Comparison of ENCODE assay signal across 22 cellular contexts in the genomic region with DNA sequence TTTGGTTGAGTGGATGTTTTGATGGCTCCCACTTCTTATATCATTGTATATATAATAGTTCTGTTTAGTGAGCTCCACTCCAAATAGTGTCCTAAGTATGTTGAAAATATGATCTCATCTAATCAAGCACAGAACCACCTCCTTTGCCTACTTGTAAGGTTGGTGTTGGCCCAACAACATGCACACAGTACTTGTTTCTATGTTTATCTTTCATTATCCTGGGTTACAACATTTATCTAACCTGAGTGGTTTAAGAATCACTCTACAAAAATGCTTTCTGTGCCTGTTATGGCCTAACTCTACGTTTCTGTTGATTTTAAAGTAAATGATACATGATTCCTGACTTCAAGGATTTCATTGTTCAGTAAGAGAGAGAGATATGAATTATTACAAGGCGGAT.
"Had no signal": no experiment of that assay in that cellular context is flagged by ENCODE, and none has a peak within 500 bp of the region (broad histone marks: within the 10 kb centered on the region; RNA-seq: fewer than 3 reads in every experiment).

No MANE protein-coding gene starts in this region.

- H3K27me3 ChIP-seq: cardiac muscle cell, esophagus muscularis mucosa, gastroesophageal sphincter, hepatocyte, right lobe of liver, transverse colon had no signal

- FAIRE-seq: keratinocyte had no signal

- DNase-seq: activated CD4-positive, alpha-beta T cell treated with anti-CD3 and anti-CD28 coated beads for 36 hours; activated CD4-positive, alpha-beta T cell treated with anti-CD3 and anti-CD28 coated beads, Interleukin-2, amount 50 U/mL, for 4 hours; activated CD4-positive, CD25-positive, alpha-beta regulatory T cell; activated CD8-positive, alpha-beta memory T cell treated with anti-CD3 and anti-CD28 coated beads for 24 hours; activated effector memory CD4-positive, alpha-beta T cell treated with Interleukin-2 at 50 U/mL for 16 hours; activated naive CD4-positive, alpha-beta T cell treated with anti-CD3 and anti-CD28 coated beads for 36 hours; activated naive CD8-positive, alpha-beta T cell treated with anti-CD3 and anti-CD28 coated beads for 36 hours; amniotic stem cell; left colon; midbrain; naive thymus-derived CD4-positive, alpha-beta T cell; occipital lobe; right lobe of liver; stimulated activated CD4-positive, alpha-beta T cell treated with anti-CD3 and anti-CD28 coated beads, Interleukin-2, amount 100 ng/mL, for 48 hours; stimulated activated naive CD4-positive, alpha-beta T cell treated with Interleukin-2 at 50 U/mL for 16 hours; transverse colon had no signal

- H3K36me3 ChIP-seq: cardiac muscle cell, esophagus muscularis mucosa, gastroesophageal sphincter, right lobe of liver, transverse colon had no signal

- H3K27ac ChIP-seq: cardiac muscle cell, esophagus muscularis mucosa, gastroesophageal sphincter, hepatocyte, right lobe of liver, transverse colon had no signal

- H3K4me1 Mint-ChIP-seq: activated CD4-positive, alpha-beta T cell treated with anti-CD3 and anti-CD28 coated beads for 36 hours; activated naive CD8-positive, alpha-beta T cell treated with anti-CD3 and anti-CD28 coated beads for 36 hours; naive thymus-derived CD4-positive, alpha-beta T cell; neural crest cell had no signal

- H3K36me3 Mint-ChIP-seq: activated naive CD8-positive, alpha-beta T cell treated with anti-CD3 and anti-CD28 coated beads for 36 hours; naive thymus-derived CD4-positive, alpha-beta T cell had no signal

- H3K9me3 Mint-ChIP-seq: activated naive CD4-positive, alpha-beta T cell treated with anti-CD3 and anti-CD28 coated beads for 36 hours; activated naive CD8-positive, alpha-beta T cell treated with anti-CD3 and anti-CD28 coated beads for 36 hours had no signal

- H3K9me3 ChIP-seq: esophagus muscularis mucosa, gastroesophageal sphincter, right lobe of liver, transverse colon had no signal

- H3K27ac Mint-ChIP-seq: activated CD4-positive, alpha-beta T cell treated with anti-CD3 and anti-CD28 coated beads for 36 hours; activated naive CD4-positive, alpha-beta T cell treated with anti-CD3 and anti-CD28 coated beads for 36 hours; activated naive CD8-positive, alpha-beta T cell treated with anti-CD3 and anti-CD28 coated beads for 36 hours; naive thymus-derived CD4-positive, alpha-beta T cell had no signal

- H3K4me3 Mint-ChIP-seq: activated CD4-positive, alpha-beta T cell treated with anti-CD3 and anti-CD28 coated beads for 36 hours; activated naive CD4-positive, alpha-beta T cell treated with anti-CD3 and anti-CD28 coated beads for 36 hours; activated naive CD8-positive, alpha-beta T cell treated with anti-CD3 and anti-CD28 coated beads for 36 hours; naive thymus-derived CD4-positive, alpha-beta T cell; neural crest cell had no signal

- H3K27me3 Mint-ChIP-seq: activated CD4-positive, alpha-beta T cell treated with anti-CD3 and anti-CD28 coated beads for 36 hours; activated naive CD8-positive, alpha-beta T cell treated with anti-CD3 and anti-CD28 coated beads for 36 hours; naive thymus-derived CD4-positive, alpha-beta T cell had no signal

- H3K4me3 ChIP-seq: cardiac muscle cell, esophagus muscularis mucosa, gastroesophageal sphincter, hepatocyte, right lobe of liver, transverse colon had no signal

- H3K4me1 ChIP-seq: esophagus muscularis mucosa, gastroesophageal sphincter, right lobe of liver, transverse colon had no signal
